In genomic region chr6:52544325-52545022, GRCh38 we compare ENCODE assay signal across 1 cellular context.
TF ChIP-seq lines count a peak whose summit lies in the region.

No MANE protein-coding gene starts in this region.

TF ChIP-seq in HepG2, 621 proteins besides CTCF, POLR2A, EP300 and RAD21 (continued from another document and continues in another):
- TF ChIP-seq ZNF782 (CRISPR knock-in tag; IDR thresholded peaks at IDR 0.05; ENCODE audit: borderline replicate concordance): no peak
- no peak for TF ChIP-seq ZNF333 (CRISPR knock-in tag; IDR thresholded peaks at IDR 0.05; ENCODE audit: borderline replicate concordance)
- no peak for TF ChIP-seq MYNN (CRISPR knock-in tag; IDR thresholded peaks at IDR 0.05; ENCODE audit: low read depth)
- no peak for TF ChIP-seq ZNF800 (CRISPR knock-in tag; IDR thresholded peaks at IDR 0.05)
- TF ChIP-seq ZNF737 (CRISPR knock-in tag; IDR thresholded peaks at IDR 0.05; ENCODE audit: borderline replicate concordance): no peak
- no peak for TF ChIP-seq PCBP1 (IDR thresholded peaks at IDR 0.05; ENCODE audit: borderline replicate concordance, low read depth, low read length)
- TF ChIP-seq, protein P1, sequence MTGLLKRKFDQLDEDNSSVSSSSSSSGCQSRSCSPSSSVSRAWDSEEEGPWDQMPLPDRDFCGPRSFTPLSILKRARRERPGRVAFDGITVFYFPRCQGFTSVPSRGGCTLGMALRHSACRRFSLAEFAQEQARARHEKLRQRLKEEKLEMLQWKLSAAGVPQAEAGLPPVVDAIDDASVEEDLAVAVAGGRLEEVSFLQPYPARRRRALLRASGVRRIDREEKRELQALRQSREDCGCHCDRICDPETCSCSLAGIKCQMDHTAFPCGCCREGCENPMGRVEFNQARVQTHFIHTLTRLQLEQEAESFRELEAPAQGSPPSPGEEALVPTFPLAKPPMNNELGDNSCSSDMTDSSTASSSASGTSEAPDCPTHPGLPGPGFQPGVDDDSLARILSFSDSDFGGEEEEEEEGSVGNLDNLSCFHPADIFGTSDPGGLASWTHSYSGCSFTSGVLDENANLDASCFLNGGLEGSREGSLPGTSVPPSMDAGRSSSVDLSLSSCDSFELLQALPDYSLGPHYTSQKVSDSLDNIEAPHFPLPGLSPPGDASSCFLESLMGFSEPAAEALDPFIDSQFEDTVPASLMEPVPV (CRISPR knock-in tag; IDR thresholded peaks at IDR 0.05): no peak
- no peak for TF ChIP-seq PHF5A (CRISPR knock-in tag; IDR thresholded peaks at IDR 0.05; ENCODE audit: low read depth, unreplicated experiment)
- no peak; the same call in none of the 2 replicates for TF ChIP-seq ESRRA (CRISPR knock-in tag; IDR thresholded peaks at IDR 0.05; ENCODE audit: low read depth)
- TF ChIP-seq MZF1 (CRISPR knock-in tag; IDR thresholded peaks at IDR 0.05; ENCODE audit: borderline replicate concordance): no peak
- no peak for TF ChIP-seq RFXANK (CRISPR knock-in tag; IDR thresholded peaks at IDR 0.05)
- TF ChIP-seq TFDP1 (CRISPR knock-in tag; IDR thresholded peaks at IDR 0.05; ENCODE audit: borderline replicate concordance): no peak; the same call in 1 of the 2 replicates
- no peak for TF ChIP-seq FOXP1 (IDR thresholded peaks at IDR 0.05)
- TF ChIP-seq FOXP1 (CRISPR knock-in tag; IDR thresholded peaks at IDR 0.05): peak; percentile 96
- peak; percentile 85; the same call in 1 of the 2 replicates for TF ChIP-seq GATA4 (IDR thresholded peaks at IDR 0.05; ENCODE audit: borderline replicate concordance, low read depth)
- TF ChIP-seq, protein P2, sequence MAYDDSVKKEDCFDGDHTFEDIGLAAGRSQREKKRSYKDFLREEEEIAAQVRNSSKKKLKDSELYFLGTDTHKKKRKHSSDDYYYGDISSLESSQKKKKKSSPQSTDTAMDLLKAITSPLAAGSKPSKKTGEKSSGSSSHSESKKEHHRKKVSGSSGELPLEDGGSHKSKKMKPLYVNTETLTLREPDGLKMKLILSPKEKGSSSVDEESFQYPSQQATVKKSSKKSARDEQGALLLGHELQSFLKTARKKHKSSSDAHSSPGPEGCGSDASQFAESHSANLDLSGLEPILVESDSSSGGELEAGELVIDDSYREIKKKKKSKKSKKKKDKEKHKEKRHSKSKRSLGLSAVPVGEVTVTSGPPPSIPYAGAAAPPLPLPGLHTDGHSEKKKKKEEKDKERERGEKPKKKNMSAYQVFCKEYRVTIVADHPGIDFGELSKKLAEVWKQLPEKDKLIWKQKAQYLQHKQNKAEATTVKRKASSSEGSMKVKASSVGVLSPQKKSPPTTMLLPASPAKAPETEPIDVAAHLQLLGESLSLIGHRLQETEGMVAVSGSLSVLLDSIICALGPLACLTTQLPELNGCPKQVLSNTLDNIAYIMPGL (CRISPR knock-in tag; IDR thresholded peaks at IDR 0.05; ENCODE audit: borderline replicate concordance in 1 of 2, low read depth in 1 of 2): no peak; a peak in 1 of 4 replicates
- peak; percentile 60 for TF ChIP-seq KLF6 (CRISPR knock-in tag; IDR thresholded peaks at IDR 0.05)
- TF ChIP-seq ZNF329 (CRISPR knock-in tag; IDR thresholded peaks at IDR 0.05; ENCODE audit: low read depth): no peak
- no peak for TF ChIP-seq STAG1 (CRISPR knock-in tag; IDR thresholded peaks at IDR 0.05)
- no peak for TF ChIP-seq ZNF724P (CRISPR knock-in tag; IDR thresholded peaks at IDR 0.05; ENCODE audit: borderline replicate concordance)
- peak; percentile 81; the same call in 1 of the 2 replicates for TF ChIP-seq SNAPC2 (CRISPR knock-in tag; IDR thresholded peaks at IDR 0.05)
- no peak for TF ChIP-seq ZNF839 (CRISPR knock-in tag; IDR thresholded peaks at IDR 0.05; ENCODE audit: borderline replicate concordance)
- TF ChIP-seq ZNF30 (CRISPR knock-in tag; IDR thresholded peaks at IDR 0.05): no peak
- no peak for TF ChIP-seq GPN1 (CRISPR knock-in tag; IDR thresholded peaks at IDR 0.05; ENCODE audit: borderline replicate concordance)
- TF ChIP-seq TCF12 (IDR thresholded peaks at IDR 0.05): no peak
- TF ChIP-seq TCF12 (CRISPR knock-in tag; IDR thresholded peaks at IDR 0.05): no peak
- 0 out of 2 replicates have a peak, but pooled peaks have one; percentile 50 for TF ChIP-seq ZNF292 (CRISPR knock-in tag; IDR thresholded peaks at IDR 0.05; ENCODE audit: borderline replicate concordance, low read depth)
- peak; percentile 90 for TF ChIP-seq NCOA2 (CRISPR knock-in tag; IDR thresholded peaks at IDR 0.05)
- no peak for TF ChIP-seq ATF7 (IDR thresholded peaks at IDR 0.05)
- TF ChIP-seq ATF7 (CRISPR knock-in tag; IDR thresholded peaks at IDR 0.05): no peak
- TF ChIP-seq ZBTB1 (CRISPR knock-in tag; IDR thresholded peaks at IDR 0.05; ENCODE audit: borderline replicate concordance): no peak
- no peak for TF ChIP-seq ZNF138 (CRISPR knock-in tag; IDR thresholded peaks at IDR 0.05; ENCODE audit: low read depth)
- TF ChIP-seq ZNF850 (CRISPR knock-in tag; conservative IDR thresholded peaks at IDR 0.05): no peak
- no peak for TF ChIP-seq ZNF160 (CRISPR knock-in tag; IDR thresholded peaks at IDR 0.05)
- no peak for TF ChIP-seq TOPORS (CRISPR knock-in tag; IDR thresholded peaks at IDR 0.05)
- no peak for TF ChIP-seq SMC3 (IDR thresholded peaks at IDR 0.05; ENCODE audit: low read length)
- TF ChIP-seq TBX2 (CRISPR knock-in tag; IDR thresholded peaks at IDR 0.05; ENCODE audit: borderline replicate concordance): peak; percentile 61
- peak; percentile 83 for TF ChIP-seq GATAD2A (CRISPR knock-in tag; IDR thresholded peaks at IDR 0.05)
- peak; percentile 45; the same call in 1 of the 2 replicates for TF ChIP-seq KAT8 (CRISPR knock-in tag; IDR thresholded peaks at IDR 0.05)
- TF ChIP-seq ZBTB33 (CRISPR knock-in tag; IDR thresholded peaks at IDR 0.05): no peak
- no peak for TF ChIP-seq NFATC3 (CRISPR knock-in tag; IDR thresholded peaks at IDR 0.05)
- peak; percentile 99 for TF ChIP-seq SSRP1 (CRISPR knock-in tag; IDR thresholded peaks at IDR 0.05)
- TF ChIP-seq, protein P3, sequence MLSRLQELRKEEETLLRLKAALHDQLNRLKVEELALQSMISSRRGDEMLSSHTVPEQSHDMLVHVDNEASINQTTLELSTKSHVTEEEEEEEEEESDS (CRISPR knock-in tag; IDR thresholded peaks at IDR 0.05; ENCODE audit: borderline replicate concordance): no peak
- TF ChIP-seq, protein P4, sequence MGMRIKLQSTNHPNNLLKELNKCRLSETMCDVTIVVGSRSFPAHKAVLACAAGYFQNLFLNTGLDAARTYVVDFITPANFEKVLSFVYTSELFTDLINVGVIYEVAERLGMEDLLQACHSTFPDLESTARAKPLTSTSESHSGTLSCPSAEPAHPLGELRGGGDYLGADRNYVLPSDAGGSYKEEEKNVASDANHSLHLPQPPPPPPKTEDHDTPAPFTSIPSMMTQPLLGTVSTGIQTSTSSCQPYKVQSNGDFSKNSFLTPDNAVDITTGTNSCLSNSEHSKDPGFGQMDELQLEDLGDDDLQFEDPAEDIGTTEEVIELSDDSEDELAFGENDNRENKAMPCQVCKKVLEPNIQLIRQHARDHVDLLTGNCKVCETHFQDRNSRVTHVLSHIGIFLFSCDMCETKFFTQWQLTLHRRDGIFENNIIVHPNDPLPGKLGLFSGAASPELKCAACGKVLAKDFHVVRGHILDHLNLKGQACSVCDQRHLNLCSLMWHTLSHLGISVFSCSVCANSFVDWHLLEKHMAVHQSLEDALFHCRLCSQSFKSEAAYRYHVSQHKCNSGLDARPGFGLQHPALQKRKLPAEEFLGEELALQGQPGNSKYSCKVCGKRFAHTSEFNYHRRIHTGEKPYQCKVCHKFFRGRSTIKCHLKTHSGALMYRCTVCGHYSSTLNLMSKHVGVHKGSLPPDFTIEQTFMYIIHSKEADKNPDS (CRISPR knock-in tag; IDR thresholded peaks at IDR 0.05): no peak
- TF ChIP-seq MBD4 (IDR thresholded peaks at IDR 0.05; ENCODE audit: borderline replicate concordance, low read length): peak; percentile 81; the same call in 1 of the 2 replicates
- peak; percentile 9 for TF ChIP-seq MAX (IDR thresholded peaks at IDR 0.05)
- TF ChIP-seq PRMT3 (CRISPR knock-in tag; IDR thresholded peaks at IDR 0.05; ENCODE audit: borderline replicate concordance, low read depth): peak; percentile 66
- TF ChIP-seq LRRFIP1 (CRISPR knock-in tag; conservative IDR thresholded peaks at IDR 0.05): no peak
- no peak for TF ChIP-seq ZNF276 (CRISPR knock-in tag; IDR thresholded peaks at IDR 0.05; ENCODE audit: low read depth)
- TF ChIP-seq SMARCE1 (IDR thresholded peaks at IDR 0.05; ENCODE audit: borderline replicate concordance): no peak
- no peak for TF ChIP-seq ZNF841 (CRISPR knock-in tag; IDR thresholded peaks at IDR 0.05; ENCODE audit: borderline replicate concordance)
- peak; percentile 84; the same call in 1 of the 2 replicates for TF ChIP-seq ZNF878 (CRISPR knock-in tag; IDR thresholded peaks at IDR 0.05)
- no peak for TF ChIP-seq STAT5B (CRISPR knock-in tag; IDR thresholded peaks at IDR 0.05)
- TF ChIP-seq MYC (CRISPR knock-in tag; IDR thresholded peaks at IDR 0.05; ENCODE audit: borderline replicate concordance): 0 out of 2 replicates have a peak, but pooled peaks have one; percentile 3
- no peak for TF ChIP-seq HCFC1 (IDR thresholded peaks at IDR 0.05; ENCODE audit: low read depth, low read length)
- no peak for TF ChIP-seq SP1 (IDR thresholded peaks at IDR 0.05)
- 0 out of 2 replicates have a peak, but pooled peaks have one; percentile 21 for TF ChIP-seq SP1 (CRISPR knock-in tag; IDR thresholded peaks at IDR 0.05)
- TF ChIP-seq HMG20B (CRISPR knock-in tag; conservative IDR thresholded peaks at IDR 0.05): no peak
- TF ChIP-seq SMYD3 (CRISPR knock-in tag; IDR thresholded peaks at IDR 0.05): no peak
- no peak for TF ChIP-seq ZFP36 (IDR thresholded peaks at IDR 0.05; ENCODE audit: borderline replicate concordance, low read depth, low read length, partially characterized antibody)
- TF ChIP-seq RXRB (CRISPR knock-in tag; IDR thresholded peaks at IDR 0.05; ENCODE audit: borderline replicate concordance): peak; percentile 37
